Comparison of ENCODE assay signal across 13 cellular contexts in genomic region chr4:113080050-113080449, GRCh38. TPM values are rescaled to one million over a fixed set of nuclear protein-coding genes. Genes with fewer than 3 reads are reported as not detected.
DNase-seq lines count a peak whose midpoint lies in the region; ATAC-seq and TF ChIP-seq lines count a peak whose summit lies in the region.
"Had no signal": no experiment of that assay in that cellular context is flagged by ENCODE, and none has a peak within 500 bp of the region (broad histone marks: within the 10 kb centered on the region; RNA-seq: fewer than 3 reads in every experiment).

No MANE protein-coding gene starts in this region.

- TF ChIP-seq CTCF in epithelial cell of esophagus (IDR thresholded peaks at IDR 0.05; ENCODE audit: insufficient read depth, low read depth, low read length, missing control alignments) = no peak
- TF ChIP-seq CTCF in suprapubic skin (IDR thresholded peaks at IDR 0.05) = no peak

- H3K36me3 ChIP-seq in suprapubic skin = no peaks in the 10 kb centered on the region
- H3K36me3 ChIP-seq: SJCRH30 had no signal

- WGBS in suprapubic skin = 92% methylated on average over 9 of the region's 9 CpGs

- peak; percentile 55 for DNase-seq in HK-2 (ENCODE audit: unreplicated experiment)
- DNase-seq in epithelial cell of esophagus (ENCODE audit: low read depth) = peak; percentile 50
- DNase-seq in renal cortical epithelial cell (ENCODE audit: low read depth) = peak; percentile 93
- DNase-seq in suprapubic skin (ENCODE audit: low spot score in 2 of 2) = no peak
- no peak for DNase-seq in RKO (ENCODE audit: low spot score)
- DNase-seq in NCI-H2196 (lab: John Stamatoyannopoulos, UW; ENCODE audit: unreplicated experiment) = no peak
- DNase-seq: activated CD8-positive, alpha-beta T cell treated with anti-CD3 and anti-CD28 coated beads for 36 hours; amniotic stem cell; SJCRH30; stimulated activated CD4-positive, alpha-beta T cell treated with anti-CD3 and anti-CD28 coated beads, Interleukin-15, amount 100 ng/mL, for 24 hours had no signal

- H3K4me1 ChIP-seq in suprapubic skin = no peaks in the 10 kb centered on the region
- H3K4me1 ChIP-seq: foreskin keratinocyte, SJCRH30 had no signal

- H3K9me3 ChIP-seq in suprapubic skin = no peaks in the 10 kb centered on the region
- H3K9me3 ChIP-seq: SJCRH30 had no signal

- TF ChIP-seq EP300 in suprapubic skin (IDR thresholded peaks at IDR 0.05) = no peak

- ATAC-seq in GM19395 (IDR thresholded peaks at IDR 0.05; ENCODE audit: unreplicated experiment) = peak; percentile 70
- no peak for ATAC-seq in HG02852 (IDR thresholded peaks at IDR 0.05; ENCODE audit: unreplicated experiment)
- ATAC-seq: activated CD8-positive, alpha-beta T cell treated with anti-CD3 and anti-CD28 coated beads for 36 hours; foreskin keratinocyte had no signal

- no peaks in the 10 kb centered on the region for H3K27me3 ChIP-seq in suprapubic skin
- H3K27me3 ChIP-seq: foreskin keratinocyte, SJCRH30 had no signal

- no peak overlapping the region for H3K27ac ChIP-seq in suprapubic skin
- H3K27ac ChIP-seq: foreskin keratinocyte, SJCRH30 had no signal

- no peak overlapping the region for H3K4me3 ChIP-seq in epithelial cell of esophagus (ENCODE audit: low read length)
- no peak overlapping the region for H3K4me3 ChIP-seq in suprapubic skin
- H3K4me3 ChIP-seq: SJCRH30 had no signal

- no peak for TF ChIP-seq POLR2A in suprapubic skin (IDR thresholded peaks at IDR 0.05)

RNA-seq across cellular contexts. Expression of gene ANK2, which starts 30.6 kb away (rescaled TPM):
- 11.5 and 17.7 TPM in 2 replicates for total RNA-seq in renal cortical epithelial cell
- 10 to 100 TPM in 2 of 4 donors, 1 to 10 TPM in 2; 7.7 to 15.2 (median 11.2) TPM for total RNA-seq in suprapubic skin

Comparison
In these comparisons a context has a peak if more than half of its experiments do, and no peak if none do; other contexts are left out.
1. DNase-seq: peak in HK-2 (single experiment), epithelial cell of esophagus (single experiment) and renal cortical epithelial cell (single experiment); none in suprapubic skin (0 of 2), RKO (single experiment) and NCI-H2196 (single experiment).